In genomic region chr9:117247271-117247670, GRCh38 we compare ENCODE assay signal across 8 cellular contexts.
DNase-seq lines count a peak whose midpoint lies in the region; ATAC-seq and TF ChIP-seq lines count a peak whose summit lies in the region.

No MANE protein-coding gene starts in this region.

- H3K4me3 Mint-ChIP-seq in activated T-cell treated with anti-CD3 and anti-CD28 coated beads, Interleukin-2, amount 50 U/mL, for 72 hours: no peak overlapping the region

- 46% methylated on average over 1 of the region's 1 CpG for WGBS in prostate gland

- H3K36me3 Mint-ChIP-seq in activated T-cell treated with anti-CD3 and anti-CD28 coated beads, Interleukin-2, amount 50 U/mL, for 72 hours (ENCODE audit: insufficient read depth in 2 of 2): peaks cover 0 to 2% of the 10 kb centered on the region in 2 donors

- H3K27ac ChIP-seq in prostate gland: no peak overlapping the region

- H3K27ac Mint-ChIP-seq in activated T-cell treated with anti-CD3 and anti-CD28 coated beads, Interleukin-2, amount 50 U/mL, for 72 hours: no peak overlapping the region

- no peak overlapping the region for H3K4me3 ChIP-seq in choroid plexus epithelial cell (ENCODE audit: low read depth, low read length)
- no peak overlapping the region for H3K4me3 ChIP-seq in prostate gland

- TF ChIP-seq POLR2A in prostate gland (IDR thresholded peaks at IDR 0.05): no peak

- no peaks in the 10 kb centered on the region for H3K9me3 ChIP-seq in prostate gland

- H3K9me3 Mint-ChIP-seq in activated T-cell treated with anti-CD3 and anti-CD28 coated beads, Interleukin-2, amount 50 U/mL, for 72 hours: peaks cover 5 to 18% of the 10 kb centered on the region in 2 donors

- DNase-seq in NCI-H1105 treated with DMSO at 0.1 percent for 48 hours (lab: John Stamatoyannopoulos, UW) (peak; percentile 13), NCI-H1105 (lab: John Stamatoyannopoulos, UW) (no peak), NCI-H146 treated with DMSO at 0.1 percent for 48 hours (lab: John Stamatoyannopoulos, UW; ENCODE audit: unreplicated experiment) (peak; percentile 13), choroid plexus epithelial cell (ENCODE audit: low read depth) (peak; percentile 34), prostate gland (ENCODE audit: low spot score) (peak; percentile 11), activated T-cell treated with anti-CD3 and anti-CD28 coated beads for 4 hours (no peak), amniotic stem cell (lab: John Stamatoyannopoulos, UW) (no peak)
- DNase-seq in activated T-cell treated with anti-CD3 and anti-CD28 coated beads, Interleukin-2, amount 50 U/mL, for 72 hours: no peak

- no peaks in the 10 kb centered on the region for H3K27me3 Mint-ChIP-seq in activated T-cell treated with anti-CD3 and anti-CD28 coated beads, Interleukin-2, amount 50 U/mL, for 72 hours (ENCODE audit: low read depth)

- TF ChIP-seq CTCF in choroid plexus epithelial cell (conservative IDR thresholded peaks at IDR 0.05; ENCODE audit: low read depth, low read length): peak; percentile 46
- peak in 3 of 4 experiments; percentile 16 to 51 (median 39) for TF ChIP-seq CTCF in prostate gland (IDR thresholded peaks at IDR 0.05)

- H3K36me3 ChIP-seq in prostate gland: no peaks in the 10 kb centered on the region

- H3K4me1 ChIP-seq in prostate gland (replicated peaks): no peaks in the 10 kb centered on the region

- H3K4me1 Mint-ChIP-seq in activated T-cell treated with anti-CD3 and anti-CD28 coated beads, Interleukin-2, amount 50 U/mL, for 72 hours (ENCODE audit: low read depth): no peaks in the 10 kb centered on the region

- intact Hi-C loops in prostate gland (cut with DNase I): loop anchor here (10.0 kb wide), 1 partner anchor 168 kb away; the partner anchor contains the start of gene ASTN2

- no peaks in the 10 kb centered on the region for H3K27me3 ChIP-seq in prostate gland (replicated peaks; ENCODE audit: insufficient read depth)

- no peak for ATAC-seq in activated T-cell treated with anti-CD3 and anti-CD28 coated beads, Interleukin-2, amount 50 U/mL, for 72 hours (replicated peaks in 1 of 2)

Comparison
In these comparisons a context has a peak if more than half of its experiments do, and no peak if none do; other contexts are left out.
1. DNase-seq: peak in NCI-H1105 treated with DMSO at 0.1 percent for 48 hours (single experiment), NCI-H146 treated with DMSO at 0.1 percent for 48 hours (single experiment), choroid plexus epithelial cell (single experiment) and prostate gland (single experiment); none in NCI-H1105 (single experiment), activated T-cell treated with anti-CD3 and anti-CD28 coated beads, Interleukin-2, amount 50 U/mL, for 72 hours (0 of 2), activated T-cell treated with anti-CD3 and anti-CD28 coated beads for 4 hours (single experiment) and amniotic stem cell (single experiment).